In genomic region chr2:55106148-55106547, GRCh38 we compare ENCODE assay signal across 1 cellular context.
A peak's percentile ranks its signal among the peaks of the same experiment; 100 is the strongest.
TF ChIP-seq lines count a peak whose summit lies in the region.

No MANE protein-coding gene starts in this region.

TF ChIP-seq in K562, 482 proteins besides CTCF, POLR2A, EP300 and RAD21 (continued from another document):
- TF ChIP-seq, protein P1, sequence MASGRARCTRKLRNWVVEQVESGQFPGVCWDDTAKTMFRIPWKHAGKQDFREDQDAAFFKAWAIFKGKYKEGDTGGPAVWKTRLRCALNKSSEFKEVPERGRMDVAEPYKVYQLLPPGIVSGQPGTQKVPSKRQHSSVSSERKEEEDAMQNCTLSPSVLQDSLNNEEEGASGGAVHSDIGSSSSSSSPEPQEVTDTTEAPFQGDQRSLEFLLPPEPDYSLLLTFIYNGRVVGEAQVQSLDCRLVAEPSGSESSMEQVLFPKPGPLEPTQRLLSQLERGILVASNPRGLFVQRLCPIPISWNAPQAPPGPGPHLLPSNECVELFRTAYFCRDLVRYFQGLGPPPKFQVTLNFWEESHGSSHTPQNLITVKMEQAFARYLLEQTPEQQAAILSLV (tag; IDR thresholded peaks at IDR 0.05): peak; percentile 61
- TF ChIP-seq, protein P2, sequence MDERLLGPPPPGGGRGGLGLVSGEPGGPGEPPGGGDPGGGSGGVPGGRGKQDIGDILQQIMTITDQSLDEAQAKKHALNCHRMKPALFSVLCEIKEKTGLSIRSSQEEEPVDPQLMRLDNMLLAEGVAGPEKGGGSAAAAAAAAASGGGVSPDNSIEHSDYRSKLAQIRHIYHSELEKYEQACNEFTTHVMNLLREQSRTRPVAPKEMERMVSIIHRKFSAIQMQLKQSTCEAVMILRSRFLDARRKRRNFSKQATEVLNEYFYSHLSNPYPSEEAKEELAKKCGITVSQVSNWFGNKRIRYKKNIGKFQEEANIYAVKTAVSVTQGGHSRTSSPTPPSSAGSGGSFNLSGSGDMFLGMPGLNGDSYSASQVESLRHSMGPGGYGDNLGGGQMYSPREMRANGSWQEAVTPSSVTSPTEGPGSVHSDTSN (CRISPR knock-in tag; IDR thresholded peaks at IDR 0.05; ENCODE audit: low read depth): no peak
- TF ChIP-seq, protein P2 (tag; conservative IDR thresholded peaks at IDR 0.05; ENCODE audit: low read depth): peak; percentile 41; the same call in 1 of the 2 replicates
- TF ChIP-seq HSF4 (CRISPR knock-in tag; IDR thresholded peaks at IDR 0.05; ENCODE audit: borderline replicate concordance) (no peak), TAL1 (IDR thresholded peaks at IDR 0.05) (peak; percentile 25; the same call in 1 of the 2 replicates), MBD2 (IDR thresholded peaks at IDR 0.05; ENCODE audit: borderline replicate concordance, low read depth) (no peak), RBM34 (IDR thresholded peaks at IDR 0.05; ENCODE audit: borderline replicate concordance, insufficient read depth, low read length) (no peak), FOXJ2 (tag; IDR thresholded peaks at IDR 0.05) (0 out of 2 replicates have a peak, but pooled peaks have one; percentile 22), ELF2 (CRISPR knock-in tag; IDR thresholded peaks at IDR 0.05) (0 out of 2 replicates have a peak, but pooled peaks have one; percentile 9), ZNF589 (CRISPR knock-in tag; IDR thresholded peaks at IDR 0.05; ENCODE audit: low read depth) (no peak), ZNF175 (CRISPR knock-in tag; IDR thresholded peaks at IDR 0.05; ENCODE audit: low read depth) (0 out of 2 replicates have a peak, but pooled peaks have one; percentile 36), RCOR1 (IDR thresholded peaks at IDR 0.05; ENCODE audit: borderline replicate concordance in 1 of 2, low read depth in 2 of 2, low read length in 2 of 2) (peak in 1 of 2 experiments; percentile 80; a peak in 2 of 4 replicates)
